ENCODE assay signal across 9 cellular contexts in genomic region chr10:76303682-76304316, GRCh38.
DNase-seq lines count a peak whose midpoint lies in the region; ATAC-seq and TF ChIP-seq lines count a peak whose summit lies in the region.
"Had no signal": no experiment of that assay in that cellular context is flagged by ENCODE, and none has a peak within 500 bp of the region (broad histone marks: within the 10 kb centered on the region; RNA-seq: fewer than 3 reads in every experiment).

No MANE protein-coding gene starts in this region.

- H3K9me3 Mint-ChIP-seq in activated naive CD4-positive, alpha-beta T cell treated with anti-CD3 and anti-CD28 coated beads, Interleukin-2, amount 10 ng/mL, durations not matched to agents 7 days and 5 days = no peaks in the 10 kb centered on the region
- H3K9me3 Mint-ChIP-seq in brain = peaks cover 0 to 8% (median 0%) of the 10 kb centered on the region in 5 experiments
- H3K9me3 Mint-ChIP-seq: activated naive CD4-positive, alpha-beta T cell treated with anti-CD3 and anti-CD28 coated beads, Interleukin-2, amount 50 U/mL, for 24 hours had no signal

- H3K4me1 Mint-ChIP-seq in activated naive CD4-positive, alpha-beta T cell treated with anti-CD3 and anti-CD28 coated beads, Interleukin-2, amount 10 ng/mL, durations not matched to agents 7 days and 5 days = no peaks in the 10 kb centered on the region
- peaks cover 38% of the 10 kb centered on the region for H3K4me1 Mint-ChIP-seq in brain
- H3K4me1 Mint-ChIP-seq: activated naive CD4-positive, alpha-beta T cell treated with anti-CD3 and anti-CD28 coated beads, Interleukin-2, amount 50 U/mL, for 24 hours had no signal

- H3K27me3 ChIP-seq in HL-60 (ENCODE audit: insufficient read depth, poor library complexity, severe bottlenecking) = no peaks in the 10 kb centered on the region
- H3K27me3 ChIP-seq in smooth muscle cell (ENCODE audit: low read depth) = no peaks in the 10 kb centered on the region

- H3K27ac ChIP-seq in HL-60 (replicated peaks) (no peak overlapping the region), smooth muscle cell (ENCODE audit: low read depth) (no peak overlapping the region)

- H3K27ac Mint-ChIP-seq in activated naive CD4-positive, alpha-beta T cell treated with anti-CD3 and anti-CD28 coated beads, Interleukin-2, amount 10 ng/mL, durations not matched to agents 7 days and 5 days = no peak overlapping the region
- H3K27ac Mint-ChIP-seq in brain = peak overlapping the region in 4 of 5 experiments; percentile 25 to 93 (median 79)
- H3K27ac Mint-ChIP-seq: activated naive CD4-positive, alpha-beta T cell treated with anti-CD3 and anti-CD28 coated beads, Interleukin-2, amount 50 U/mL, for 24 hours had no signal

- no peaks in the 10 kb centered on the region for H3K79me2 ChIP-seq in smooth muscle cell (ENCODE audit: low read depth)

- no peak for ATAC-seq in GM19455 (IDR thresholded peaks at IDR 0.05; ENCODE audit: unreplicated experiment)

- no peaks in the 10 kb centered on the region for H3K36me3 ChIP-seq in smooth muscle cell (ENCODE audit: low read depth)

- WGBS in smooth muscle cell (ENCODE audit: low lambda C conversion rate) = 18% methylated on average over 8 of the region's 8 CpGs

- H3K9me3 ChIP-seq in smooth muscle cell (replicated peaks; ENCODE audit: low read depth) = no peaks in the 10 kb centered on the region

- no peak overlapping the region for H3K9ac ChIP-seq in smooth muscle cell (ENCODE audit: low read depth)

- peak; percentile 22 for DNase-seq in activated naive CD4-positive, alpha-beta T cell treated with anti-CD3 and anti-CD28 coated beads, Interleukin-2, amount 50 U/mL, for 16 hours
- DNase-seq in activated naive CD4-positive, alpha-beta T cell treated with anti-CD3 and anti-CD28 coated beads, Interleukin-2, amount 10 ng/mL, durations not matched to agents 7 days and 5 days = no peak
- DNase-seq in HL-60 (ENCODE audit: low read depth in 1 of 2, low spot score in 1 of 2) (peak in 1 of 2 experiments; percentile 63), NCI-H82 (lab: John Stamatoyannopoulos, UW) (peak; percentile 87), iPS DF 4.7 (ENCODE audit: extremely low read depth, low spot score) (peak; percentile 60), smooth muscle cell (lab: John Stamatoyannopoulos, UW; ENCODE audit: unreplicated experiment) (peak; percentile 9)

- H3K4me3 Mint-ChIP-seq in activated naive CD4-positive, alpha-beta T cell treated with anti-CD3 and anti-CD28 coated beads, Interleukin-2, amount 10 ng/mL, durations not matched to agents 7 days and 5 days = no peak overlapping the region
- peak overlapping the region; percentile 0 to 76 (median 33) for H3K4me3 Mint-ChIP-seq in brain
- H3K4me3 Mint-ChIP-seq: activated naive CD4-positive, alpha-beta T cell treated with anti-CD3 and anti-CD28 coated beads, Interleukin-2, amount 50 U/mL, for 24 hours had no signal

- CTCF ChIA-PET in activated naive CD4-positive, alpha-beta T cell treated with anti-CD3 and anti-CD28 coated beads, Interleukin-2, amount 10 ng/mL, durations not matched to agents 7 days and 5 days (lab: Charles Lee) = no interaction called here

- peaks cover 19% of the 10 kb centered on the region for H3K4me1 ChIP-seq in smooth muscle cell (ENCODE audit: low read depth)

- no peaks in the 10 kb centered on the region for H4K20me1 ChIP-seq in smooth muscle cell (ENCODE audit: low read depth)

- H3K4me2 ChIP-seq in smooth muscle cell = peak overlapping the region; percentile 37

- H2AFZ ChIP-seq in smooth muscle cell (ENCODE audit: low read depth) = no peak overlapping the region

- no peaks in the 10 kb centered on the region for H3K36me3 Mint-ChIP-seq in activated naive CD4-positive, alpha-beta T cell treated with anti-CD3 and anti-CD28 coated beads, Interleukin-2, amount 10 ng/mL, durations not matched to agents 7 days and 5 days
- H3K36me3 Mint-ChIP-seq in brain = no peaks in the 10 kb centered on the region
- H3K36me3 Mint-ChIP-seq: activated naive CD4-positive, alpha-beta T cell treated with anti-CD3 and anti-CD28 coated beads, Interleukin-2, amount 50 U/mL, for 24 hours had no signal

- H3K4me3 ChIP-seq in HL-60 (replicated peaks; ENCODE audit: insufficient read depth, low read length) (no peak overlapping the region), smooth muscle cell (no peak overlapping the region)

- H3K27me3 Mint-ChIP-seq in activated naive CD4-positive, alpha-beta T cell treated with anti-CD3 and anti-CD28 coated beads, Interleukin-2, amount 10 ng/mL, durations not matched to agents 7 days and 5 days = no peaks in the 10 kb centered on the region
- H3K27me3 Mint-ChIP-seq in brain = peaks cover 43% of the 10 kb centered on the region

- TF ChIP-seq CTCF in HL-60 (IDR thresholded peaks at IDR 0.05; ENCODE audit: insufficient read depth, low read length) (peak; percentile 15), brain (conservative IDR thresholded peaks at IDR 0.05) (peak; percentile 58 to 76), smooth muscle cell (IDR thresholded peaks at IDR 0.05; ENCODE audit: borderline replicate concordance, insufficient read depth, poor library complexity, severe bottlenecking) (peak; percentile 64)

- no peaks in the 10 kb centered on the region for H3F3A ChIP-seq in smooth muscle cell (ENCODE audit: low read depth)

Comparison
In these comparisons a context has a peak if more than half of its experiments do, and no peak if none do; other contexts are left out.
1. CTCF ChIP-seq: peak in every context shown above with its lines; median percentile 67 in brain; 64 in smooth muscle cell; 15 in HL-60.